ENCODE assay signal across 16 cellular contexts in genomic region chr16:82197540-82198240, GRCh38.
"Had no signal": no experiment of that assay in that cellular context is flagged by ENCODE, and none has a peak within 500 bp of the region (broad histone marks: within the 10 kb centered on the region; RNA-seq: fewer than 3 reads in every experiment).

No MANE protein-coding gene starts in this region.

- H3K4me1 ChIP-seq: right atrium auricular region, thyroid gland, vagina had no signal

- H3K27me3 ChIP-seq: brain microvascular endothelial cell, neutrophil, right atrium auricular region, thyroid gland, vagina had no signal

- H3K36me3 Mint-ChIP-seq: activated naive CD8-positive, alpha-beta T cell had no signal

- DNase-seq: activated CD4-positive, alpha-beta memory T cell treated with anti-CD3 and anti-CD28 coated beads, Interleukin-2, amount 10 ng/mL, durations not matched to agents 7 days and 5 days; activated CD4-positive, alpha-beta T cell treated with anti-CD3 and anti-CD28 coated beads for 36 hours; activated gamma-delta T cell; activated T-cell treated with anti-CD3 and anti-CD28 coated beads, Interleukin-2, amount 50 U/mL, for 48 hours; brain microvascular endothelial cell; hippocampal formation; naive thymus-derived CD4-positive, alpha-beta T cell; small intestine; T1000; thyroid gland had no signal

- H3K9me3 ChIP-seq: neutrophil, right atrium auricular region, thyroid gland, vagina had no signal

- H3K27ac ChIP-seq: brain microvascular endothelial cell, neutrophil, right atrium auricular region, thyroid gland, vagina, VCaP had no signal

- H3K9me3 Mint-ChIP-seq: activated CD4-positive, alpha-beta memory T cell treated with anti-CD3 and anti-CD28 coated beads, Interleukin-2, amount 10 ng/mL, durations not matched to agents 7 days and 5 days had no signal

- H3K36me3 ChIP-seq: brain microvascular endothelial cell, neutrophil, right atrium auricular region, thyroid gland, vagina had no signal

- H3K4me3 ChIP-seq: lung, right atrium auricular region, thyroid gland, vagina had no signal

- H3K27ac Mint-ChIP-seq: activated CD4-positive, alpha-beta memory T cell treated with anti-CD3 and anti-CD28 coated beads, Interleukin-2, amount 10 ng/mL, durations not matched to agents 7 days and 5 days; activated CD4-positive, alpha-beta T cell treated with anti-CD3 and anti-CD28 coated beads for 36 hours; activated naive CD8-positive, alpha-beta T cell; naive thymus-derived CD4-positive, alpha-beta T cell had no signal

- ATAC-seq: activated CD4-positive, alpha-beta T cell treated with anti-CD3 and anti-CD28 coated beads for 36 hours; naive thymus-derived CD4-positive, alpha-beta T cell had no signal

- H3K4me3 Mint-ChIP-seq: activated CD4-positive, alpha-beta memory T cell treated with anti-CD3 and anti-CD28 coated beads, Interleukin-2, amount 10 ng/mL, durations not matched to agents 7 days and 5 days; activated CD4-positive, alpha-beta T cell treated with anti-CD3 and anti-CD28 coated beads for 36 hours; activated naive CD8-positive, alpha-beta T cell; naive thymus-derived CD4-positive, alpha-beta T cell had no signal
